ENCODE assay signal across 8 cellular contexts in the genomic region with DNA sequence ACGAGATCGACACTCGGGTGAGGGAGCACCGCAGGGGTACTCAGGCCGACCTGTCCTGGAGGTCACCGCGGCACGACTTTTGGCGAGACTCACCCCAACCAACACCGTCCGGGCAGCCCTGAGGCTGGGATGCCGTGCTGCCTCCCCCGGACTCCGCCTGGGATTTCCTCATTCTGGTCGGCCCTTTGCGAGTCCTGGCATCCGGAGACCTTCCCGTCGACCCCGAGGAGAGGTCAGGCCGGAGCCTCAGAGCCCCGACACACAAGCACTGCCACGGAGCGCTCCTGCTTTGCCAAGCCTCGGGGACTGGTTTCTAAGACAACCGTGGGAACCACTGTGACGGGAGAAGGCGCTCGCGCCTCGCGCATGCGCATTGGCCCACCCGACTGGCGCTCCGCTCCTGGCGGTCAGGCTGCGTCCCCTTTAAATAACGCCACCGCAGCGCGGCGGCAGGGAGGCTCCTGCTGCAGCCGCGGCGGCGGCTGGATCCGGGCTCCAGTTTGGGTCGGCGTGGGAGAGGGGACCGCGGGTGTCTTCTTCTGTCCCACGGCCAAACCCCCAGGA.
DNase-seq lines count a peak whose midpoint lies in the region; ATAC-seq lines count a peak whose summit lies in the region.
"Not testable (repeated sequence)": the region's sequence is repeated elsewhere in the genome, so short reads cannot be mapped to it uniquely, and the experiment has no call there.

No MANE protein-coding gene starts in this region.

- H3K4ac ChIP-seq in neuronal stem cell (ENCODE audit: low read length) = not testable (repeated sequence)

- H3K79me1 ChIP-seq in neuronal stem cell (ENCODE audit: low read depth, low read length) = not testable (repeated sequence)

- H3K4me1 Mint-ChIP-seq in T-helper 1 cell treated with Interleukin-12 subunit alpha and Interleukin-12 subunit beta and Interleukin-4 antibody, amounts not matched to agents 30 μg/mL and 1 μg/mL, for 36 hours (ENCODE audit: low read depth) = peaks cover 40% of the 10 kb centered on the region
- H3K4me1 Mint-ChIP-seq in activated naive CD8-positive, alpha-beta T cell treated with anti-CD3 and anti-CD28 coated beads, Interleukin-2, amount 10 ng/mL, durations not matched to agents 7 days and 5 days = peaks cover 32% of the 10 kb centered on the region

- H4K8ac ChIP-seq in neuronal stem cell (ENCODE audit: low read depth, low read length) = not testable (repeated sequence)

- ATAC-seq in HG02588 (IDR thresholded peaks at IDR 0.05; ENCODE audit: unreplicated experiment) = peak; percentile 35
- peak; percentile 24 for ATAC-seq in activated naive CD8-positive, alpha-beta T cell treated with anti-CD3 and anti-CD28 coated beads, Interleukin-2, amount 10 ng/mL, durations not matched to agents 7 days and 5 days (ENCODE audit: low read depth)

- H3K27me3 Mint-ChIP-seq in T-helper 1 cell treated with Interleukin-12 subunit alpha and Interleukin-12 subunit beta and Interleukin-4 antibody, amounts not matched to agents 30 μg/mL and 1 μg/mL, for 36 hours (ENCODE audit: low read depth) = peaks cover 94% of the 10 kb centered on the region
- peaks cover 85% of the 10 kb centered on the region for H3K27me3 Mint-ChIP-seq in activated naive CD8-positive, alpha-beta T cell treated with anti-CD3 and anti-CD28 coated beads, Interleukin-2, amount 10 ng/mL, durations not matched to agents 7 days and 5 days

- WGBS in neuronal stem cell (ENCODE audit: extremely low coverage in 2 of 2, insufficient read length in 2 of 2, insufficient replicate concordance in 1 of 2), 2 donors = no CpG with 5 or more reads among the region's 53 CpGs

- peaks cover 10 to 12% of the 10 kb centered on the region in 2 donors for H3K4me1 ChIP-seq in neuronal stem cell (ENCODE audit: control insufficient read depth in 2 of 2, insufficient read depth in 1 of 2, low read depth in 1 of 2, low read length in 2 of 2)

- peak overlapping the region; percentile 73 for H2AFZ ChIP-seq in neuronal stem cell (ENCODE audit: low read length)

- peak overlapping the region; percentile 21 for H3K9ac ChIP-seq in neuronal stem cell (ENCODE audit: low read depth, low read length, poor library complexity)

- not testable (repeated sequence) for H4K91ac ChIP-seq in neuronal stem cell (ENCODE audit: low read depth, low read length, poor library complexity)

- H3K9me3 ChIP-seq in neuronal stem cell (replicated peaks in 1 of 2; ENCODE audit: control insufficient read depth in 2 of 2, insufficient read depth in 1 of 2, low read depth in 1 of 2, low read length in 2 of 2) = not testable (repeated sequence)

- POLR2A ChIA-PET in activated naive CD8-positive, alpha-beta T cell treated with anti-CD3 and anti-CD28 coated beads, Interleukin-2, amount 10 ng/mL, durations not matched to agents 7 days and 5 days (lab: Charles Lee) = not testable (repeated sequence)

- not testable (repeated sequence) for H3K9me3 Mint-ChIP-seq in T-helper 1 cell treated with Interleukin-12 subunit alpha and Interleukin-12 subunit beta and Interleukin-4 antibody, amounts not matched to agents 30 μg/mL and 1 μg/mL, for 36 hours; activated naive CD8-positive, alpha-beta T cell treated with anti-CD3 and anti-CD28 coated beads, Interleukin-2, amount 10 ng/mL, durations not matched to agents 7 days and 5 days

- DNase-seq in DMS79 treated with DMSO at 0.1 percent for 48 hours (lab: John Stamatoyannopoulos, UW) = peak; percentile 49
- peak; percentile 86 to 92 for DNase-seq in NCI-H1930 (lab: John Stamatoyannopoulos, UW)
- peak; percentile 88 for DNase-seq in activated naive CD8-positive, alpha-beta T cell treated with anti-CD3 and anti-CD28 coated beads, Interleukin-2, amount 10 ng/mL, durations not matched to agents 7 days and 5 days
- peak; percentile 84 to 98 (median 94) for DNase-seq in head of caudate nucleus
- DNase-seq in neuronal stem cell (ENCODE audit: low spot score) = peak; percentile 89
- peak; percentile 71 for DNase-seq in stimulated activated naive CD4-positive, alpha-beta T cell treated with Interleukin-2 at 50 U/mL for 16 hours (lab: John Stamatoyannopoulos, UW)

- not testable (repeated sequence) for H2BK12ac ChIP-seq in neuronal stem cell (ENCODE audit: low read length)

- H3K23ac ChIP-seq in neuronal stem cell (ENCODE audit: low read depth, low read length, poor library complexity) = peak overlapping the region; percentile 55

- H3K36me3 ChIP-seq in neuronal stem cell (replicated peaks in 1 of 2; ENCODE audit: control insufficient read depth in 2 of 2, insufficient read depth in 2 of 2, low read length in 2 of 2) = not testable (repeated sequence)

- H3K4me3 ChIP-seq in neuronal stem cell (ENCODE audit: low read length in 2 of 2) = peak overlapping the region; percentile 33 to 75

- not testable (repeated sequence) for H3K14ac ChIP-seq in neuronal stem cell (ENCODE audit: low read length)

- peaks cover 9 to 79% (median 45%) of the 10 kb centered on the region in 3 experiments for H3K27me3 ChIP-seq in neuronal stem cell (ENCODE audit: control insufficient read depth in 3 of 3, insufficient read depth in 3 of 3, low read depth in 1 of 3, low read length in 3 of 3)

- not testable (repeated sequence) for H3K27ac ChIP-seq in neuronal stem cell (replicated peaks; ENCODE audit: low read length)

- H3K4me2 ChIP-seq in neuronal stem cell (ENCODE audit: insufficient read depth, low read length, poor library complexity, severe bottlenecking) = peak overlapping the region; percentile 73

- H2BK120ac ChIP-seq in neuronal stem cell (ENCODE audit: low read depth, low read length) = not testable (repeated sequence)

- peak overlapping the region; percentile 52 for H3K18ac ChIP-seq in neuronal stem cell (ENCODE audit: low read length)

- not testable (repeated sequence) for H3K27ac Mint-ChIP-seq in T-helper 1 cell treated with Interleukin-12 subunit alpha and Interleukin-12 subunit beta and Interleukin-4 antibody, amounts not matched to agents 30 μg/mL and 1 μg/mL, for 36 hours; activated naive CD8-positive, alpha-beta T cell treated with anti-CD3 and anti-CD28 coated beads, Interleukin-2, amount 10 ng/mL, durations not matched to agents 7 days and 5 days

- H3K36me3 Mint-ChIP-seq in T-helper 1 cell treated with Interleukin-12 subunit alpha and Interleukin-12 subunit beta and Interleukin-4 antibody, amounts not matched to agents 30 μg/mL and 1 μg/mL, for 36 hours (ENCODE audit: low read depth); activated naive CD8-positive, alpha-beta T cell treated with anti-CD3 and anti-CD28 coated beads, Interleukin-2, amount 10 ng/mL, durations not matched to agents 7 days and 5 days: not testable (repeated sequence)

- intact Hi-C loops in head of caudate nucleus (cut with DNase I) = not testable (repeated sequence)

- H2BK5ac ChIP-seq in neuronal stem cell (ENCODE audit: low read length) = not testable (repeated sequence)

- peak overlapping the region; percentile 82 for H3K4me3 Mint-ChIP-seq in T-helper 1 cell treated with Interleukin-12 subunit alpha and Interleukin-12 subunit beta and Interleukin-4 antibody, amounts not matched to agents 30 μg/mL and 1 μg/mL, for 36 hours
- peak overlapping the region; percentile 87 for H3K4me3 Mint-ChIP-seq in activated naive CD8-positive, alpha-beta T cell treated with anti-CD3 and anti-CD28 coated beads, Interleukin-2, amount 10 ng/mL, durations not matched to agents 7 days and 5 days

- H2AK5ac ChIP-seq in neuronal stem cell (ENCODE audit: low read depth, low read length) = not testable (repeated sequence)

- H2BK15ac ChIP-seq in neuronal stem cell (ENCODE audit: low read length) = not testable (repeated sequence)
